ENCODE assay signal across 8 cellular contexts in the genomic region with DNA sequence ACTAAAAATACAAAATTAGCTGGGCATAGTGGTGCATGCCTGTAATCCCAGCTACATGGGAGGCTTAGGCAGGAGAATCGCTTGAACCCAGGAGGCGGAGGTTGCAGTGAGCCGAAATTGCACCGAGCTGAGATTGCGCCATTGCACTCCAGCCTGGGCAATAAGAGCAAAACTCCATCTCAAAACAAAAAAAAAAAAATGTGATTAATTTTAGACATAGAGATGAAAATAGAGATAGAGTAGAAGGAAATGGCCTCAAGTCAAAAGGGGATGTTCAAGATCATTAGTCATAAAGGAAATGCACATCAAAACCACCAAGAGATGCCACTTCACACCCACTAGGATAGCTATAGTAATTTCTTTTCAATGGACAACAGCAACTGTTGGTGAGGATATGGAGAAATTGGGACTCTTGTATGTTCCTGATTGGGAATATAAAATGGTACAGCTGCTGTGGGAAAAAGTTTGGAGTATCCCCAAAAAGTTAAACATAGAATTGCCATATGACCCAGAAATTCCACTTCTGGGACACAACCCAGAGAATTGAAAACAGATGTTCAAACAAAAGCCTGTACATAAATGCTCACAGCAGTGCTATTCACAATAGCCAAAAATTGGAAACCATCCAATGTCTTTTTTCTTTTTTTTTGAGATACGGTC. TPM values are rescaled to one million over a fixed set of nuclear protein-coding genes. Genes with fewer than 3 reads are reported as not detected.
DNase-seq lines count a peak whose midpoint lies in the region; ATAC-seq lines count a peak whose summit lies in the region.

No MANE protein-coding gene starts in this region.

- no peaks in the 10 kb centered on the region for H3K27me3 Mint-ChIP-seq in T-helper 2 cell treated with Interferon-gamma antibody and Interleukin-4, amounts not matched to agents 5 μg/mL and 100 μg/mL, for 36 hours (ENCODE audit: low read depth)

- H3K4me1 Mint-ChIP-seq in T-helper 2 cell treated with Interferon-gamma antibody and Interleukin-4, amounts not matched to agents 5 μg/mL and 100 μg/mL, for 36 hours (ENCODE audit: low read depth), result peaks cover 22% of the 10 kb centered on the region

- peak overlapping the region; percentile 12 for H3K4me3 Mint-ChIP-seq in T-helper 2 cell treated with Interferon-gamma antibody and Interleukin-4, amounts not matched to agents 5 μg/mL and 100 μg/mL, for 36 hours

- peaks cover 12% of the 10 kb centered on the region for H3K36me3 Mint-ChIP-seq in T-helper 2 cell treated with Interferon-gamma antibody and Interleukin-4, amounts not matched to agents 5 μg/mL and 100 μg/mL, for 36 hours (ENCODE audit: low read depth)

- peak; percentile 49 for ATAC-seq in HG03103 (IDR thresholded peaks at IDR 0.05; ENCODE audit: low read depth, unreplicated experiment)
- no peak for ATAC-seq in HG02870 (IDR thresholded peaks at IDR 0.05; ENCODE audit: unreplicated experiment)

- DNase-seq in AML-193 (lab: John Stamatoyannopoulos, UW), result peak; percentile 64 to 77
- peak; percentile 19 for DNase-seq in T-helper 2 cell treated with Interferon-gamma antibody and Interleukin-4, amounts not matched to agents 5 μg/mL and 100 μg/mL, for 36 hours (ENCODE audit: low spot score)
- peak; percentile 75 for DNase-seq in inferior parietal cortex (ENCODE audit: extremely low spot score)
- no peak for DNase-seq in effector CD8-positive, alpha-beta T cell (lab: John Stamatoyannopoulos, UW)
- DNase-seq in activated CD4-positive, alpha-beta T cell treated with anti-CD3 and anti-CD28 coated beads for 4 hours, result no peak
- DNase-seq in SK-N-DZ (ENCODE audit: low spot score), result no peak

- H3K27ac Mint-ChIP-seq in T-helper 2 cell treated with Interferon-gamma antibody and Interleukin-4, amounts not matched to agents 5 μg/mL and 100 μg/mL, for 36 hours, result peak overlapping the region; percentile 26

- H3K9me3 Mint-ChIP-seq in T-helper 2 cell treated with Interferon-gamma antibody and Interleukin-4, amounts not matched to agents 5 μg/mL and 100 μg/mL, for 36 hours, result no peaks in the 10 kb centered on the region

RNA-seq across cellular contexts. Expression of gene ABHD2, which starts 55.4 kb away (rescaled TPM):
- polyA plus RNA-seq in SK-N-DZ (2014; cell fraction: cytosol; rRNA removed), result 8.2 and 13.7 TPM in 2 replicates
- 3.5 and 5.1 TPM in 2 replicates for polyA plus RNA-seq in SK-N-DZ (2014; cell fraction: nucleus; rRNA removed)

Comparison
In these comparisons a context has a peak if more than half of its experiments do, and no peak if none do; other contexts are left out.
1. DNase-seq: peak in AML-193 (2 of 2), T-helper 2 cell treated with Interferon-gamma antibody and Interleukin-4, amounts not matched to agents 5 μg/mL and 100 μg/mL, for 36 hours (single experiment) and inferior parietal cortex (single experiment); none in effector CD8-positive, alpha-beta T cell (single experiment), activated CD4-positive, alpha-beta T cell treated with anti-CD3 and anti-CD28 coated beads for 4 hours (0 of 2) and SK-N-DZ (single experiment).